ENCODE assay signal across 24 cellular contexts in genomic region chr12:49953961-49954835, GRCh38. TPM values are rescaled to one million over a fixed set of nuclear protein-coding genes. Genes with fewer than 3 reads are reported as not detected.
DNase-seq lines count a peak whose midpoint lies in the region; ATAC-seq and TF ChIP-seq lines count a peak whose summit lies in the region.
"Had no signal": no experiment of that assay in that cellular context is flagged by ENCODE, and none has a peak within 500 bp of the region (broad histone marks: within the 10 kb centered on the region; RNA-seq: fewer than 3 reads in every experiment).

No MANE protein-coding gene starts in this region.

- H3K36me3 Mint-ChIP-seq in glutamatergic neuron (ENCODE audit: unreplicated experiment) = no peaks in the 10 kb centered on the region
- H3K36me3 Mint-ChIP-seq in CD14-positive monocyte = peaks cover 0 to 6% of the 10 kb centered on the region in 2 donors

- H3K14ac ChIP-seq in IMR-90 (replicated peaks; ENCODE audit: low read depth, low read length) = no peak overlapping the region

- no peaks in the 10 kb centered on the region for H3K79me1 ChIP-seq in IMR-90 (ENCODE audit: low read depth in 1 of 2, low read length in 2 of 2)

- H2BK5ac ChIP-seq in IMR-90 (ENCODE audit: low read depth, low read length, poor library complexity, severe bottlenecking) = no peak overlapping the region

- no peaks in the 10 kb centered on the region for H3K36me3 ChIP-seq in BLaER1 treated with 17β-estradiol and CSF1 and Interleukin-3, amounts not matched to agents 10 nM and 100 nM
- H3K36me3 ChIP-seq in IMR-90 (ENCODE audit: control insufficient read depth, insufficient read depth, low read length) (no peaks in the 10 kb centered on the region), osteoblast (ENCODE audit: insufficient read depth, low read length) (no peaks in the 10 kb centered on the region), OCI-LY7 (ENCODE audit: insufficient read depth, low read length) (no peaks in the 10 kb centered on the region), prostate gland (no peaks in the 10 kb centered on the region)

- H3K4me3 Mint-ChIP-seq in glutamatergic neuron (ENCODE audit: unreplicated experiment) (no peak overlapping the region), CD14-positive monocyte (peak overlapping the region in 1 of 2 donors; percentile 73)
- H3K4me3 Mint-ChIP-seq: CD4-positive, alpha-beta T cell; HFFc6; T-helper 1 cell treated with Interleukin-12 subunit alpha and Interleukin-12 subunit beta and Interleukin-4 antibody, amounts not matched to agents 30 μg/mL and 1 μg/mL, for 36 hours had no signal

- no peak overlapping the region for H3K56ac ChIP-seq in IMR-90 (ENCODE audit: extremely low read depth, insufficient read depth, low read length)

- H4K91ac ChIP-seq in IMR-90 (ENCODE audit: insufficient read depth, low read depth, low read length) = no peak overlapping the region

- in situ Hi-C loops in IMR-90 (cut with MboI; ENCODE audit: low sequenced_read_pairs) = loop anchor here (5.0 kb wide), 1 partner anchor 87 kb away; no protein-coding TSS in a partner anchor

- H2AK5ac ChIP-seq in IMR-90 (ENCODE audit: low read depth, low read length) = no peak overlapping the region

- H3K18ac ChIP-seq in IMR-90 (ENCODE audit: low read depth, low read length) = no peak overlapping the region

- no peak overlapping the region for H2BK15ac ChIP-seq in IMR-90 (ENCODE audit: low read depth, low read length)

- CTCF ChIA-PET in IMR-90 (lab: Yijun Ruan, JAX) (interaction anchor here (1.6 to 2.0 kb wide), 2 partner anchors 8 to 13 kb away, joined by 6 to 7 read pairs; no protein-coding TSS in a partner anchor), OCI-LY7 (lab: Charles Lee; ENCODE audit: unreplicated experiment) (no interaction called here)

- BruUV-seq in IMR-90 (replicated peaks; lab: Mats Ljungman, UMichigan) (no TSS peak), OCI-LY7 (replicated peaks; lab: Mats Ljungman, UMichigan) (no TSS peak)

- dilution Hi-C loops in IMR-90 (cut with HindIII; ENCODE audit: low sequenced_read_pairs, unreplicated experiment) = no loop called here

- H3K9me1 ChIP-seq in IMR-90 (ENCODE audit: insufficient read depth, low read length) = no peaks in the 10 kb centered on the region

- no peak overlapping the region for H3K4ac ChIP-seq in IMR-90 (ENCODE audit: low read depth, low read length)

- H4K20me1 ChIP-seq in BLaER1 treated with 17β-estradiol and CSF1 and Interleukin-3, amounts not matched to agents 10 nM and 100 nM = peaks cover 0 to 48% (median 0%) of the 10 kb centered on the region in 11 experiments; a peak in 7 of 22 replicates
- H4K20me1 ChIP-seq in IMR-90 (ENCODE audit: insufficient read depth, low read length) (no peaks in the 10 kb centered on the region), osteoblast (ENCODE audit: insufficient read depth, low read length) (no peaks in the 10 kb centered on the region), OCI-LY7 (ENCODE audit: insufficient read depth, low read length) (no peaks in the 10 kb centered on the region)

- no peak overlapping the region for H3K9ac ChIP-seq in BLaER1 treated with 17β-estradiol and CSF1 and Interleukin-3, amounts not matched to agents 10 nM and 100 nM
- no peak overlapping the region for H3K9ac ChIP-seq in IMR-90 (ENCODE audit: low read depth, low read length)

- no peak for TF ChIP-seq RAD21 in IMR-90 (IDR thresholded peaks at IDR 0.05; ENCODE audit: low read length)

- H3K9me3 Mint-ChIP-seq in glutamatergic neuron (ENCODE audit: unreplicated experiment) = no peaks in the 10 kb centered on the region
- peaks cover 0 to 14% (median 0%) of the 10 kb centered on the region in 7 donors for H3K9me3 Mint-ChIP-seq in CD14-positive monocyte
- H3K9me3 Mint-ChIP-seq: CD4-positive, alpha-beta T cell; HFFc6; T-helper 1 cell treated with Interleukin-12 subunit alpha and Interleukin-12 subunit beta and Interleukin-4 antibody, amounts not matched to agents 30 μg/mL and 1 μg/mL, for 36 hours had no signal

- H2AFZ ChIP-seq in IMR-90 (replicated peaks; ENCODE audit: low read length, poor library complexity) (no peak overlapping the region), osteoblast (ENCODE audit: low read length) (no peak overlapping the region), OCI-LY7 (ENCODE audit: low read length) (no peak overlapping the region)

- no peak overlapping the region for H2BK20ac ChIP-seq in IMR-90 (ENCODE audit: low read depth, low read length)

- intact Hi-C loops in IMR-90 (cut with micrococcal nuclease) = no loop called here
- intact Hi-C loops in CD14-positive monocyte (cut with micrococcal nuclease) = no loop called here
- intact Hi-C loops in OCI-LY7 (cut with micrococcal nuclease; ENCODE audit: unreplicated experiment) = no loop called here
- intact Hi-C loops in prostate gland (cut with DNase I) = no loop called here

- no peak overlapping the region for H2AK9ac ChIP-seq in IMR-90 (replicated peaks; ENCODE audit: low read depth, low read length, poor library complexity)

- H3K4me3 ChIP-seq in BLaER1 treated with 17β-estradiol and CSF1 and Interleukin-3, amounts not matched to agents 10 nM and 100 nM = no peak overlapping the region
- H3K4me3 ChIP-seq in IMR-90 (ENCODE audit: insufficient read depth, low read depth, low read length) (no peak overlapping the region), osteoblast (ENCODE audit: insufficient read depth, low read length) (no peak overlapping the region), OCI-LY7 (ENCODE audit: low read depth, low read length, poor library complexity, severe bottlenecking) (no peak overlapping the region), prostate gland (no peak overlapping the region)
- H3K4me3 ChIP-seq: GM12878 had no signal

- 56% methylated on average over 9 of the region's 21 CpGs; no CpG with 5 or more reads in 1 of the 2 experiments for WGBS in IMR-90 (ENCODE audit: extremely low coverage in 2 of 2, insufficient read length in 1 of 2), 2 experiments
- WGBS in prostate gland = 86% methylated on average over 21 of the region's 21 CpGs

- H3K79me2 ChIP-seq in osteoblast (ENCODE audit: insufficient read depth, low read length) = no peaks in the 10 kb centered on the region
- no peaks in the 10 kb centered on the region for H3K79me2 ChIP-seq in OCI-LY7 (ENCODE audit: insufficient read depth, low read depth, low read length)

- H3K27ac ChIP-seq in BLaER1 treated with 17β-estradiol and CSF1 and Interleukin-3, amounts not matched to agents 10 nM and 100 nM = no peak overlapping the region
- H3K27ac ChIP-seq in IMR-90 (ENCODE audit: insufficient read depth, low read length) (no peak overlapping the region), osteoblast (ENCODE audit: low read depth, low read length) (no peak overlapping the region), OCI-LY7 (ENCODE audit: low read depth, low read length, poor library complexity, severe bottlenecking) (no peak overlapping the region), prostate gland (no peak overlapping the region)

- TF ChIP-seq POLR2A in IMR-90 (IDR thresholded peaks at IDR 0.05; ENCODE audit: low read depth, low read length) (no peak), prostate gland (IDR thresholded peaks at IDR 0.05) (no peak)

- ATAC-seq in IMR-90 (ENCODE audit: low read depth) = no peak
- ATAC-seq: GM12878 had no signal

- H3K27me3 ChIP-seq in BLaER1 treated with 17β-estradiol and CSF1 and Interleukin-3, amounts not matched to agents 10 nM and 100 nM = peaks cover 60 to 69% (median 65%) of the 10 kb centered on the region in 11 experiments
- H3K27me3 ChIP-seq in IMR-90 (ENCODE audit: control insufficient read depth, insufficient read depth, low read length) = peaks cover 86% of the 10 kb centered on the region
- peaks cover 74% of the 10 kb centered on the region for H3K27me3 ChIP-seq in osteoblast (ENCODE audit: insufficient read depth, low read length)
- H3K27me3 ChIP-seq in prostate gland (replicated peaks; ENCODE audit: insufficient read depth) = no peaks in the 10 kb centered on the region

- H2BK120ac ChIP-seq in IMR-90 (ENCODE audit: low read depth, low read length) = no peak overlapping the region

- no peak for TF ChIP-seq CTCF in IMR-90 (conservative IDR thresholded peaks at IDR 0.05; ENCODE audit: low read depth, low read length)
- no peak for TF ChIP-seq CTCF in glutamatergic neuron (IDR thresholded peaks at IDR 0.05; ENCODE audit: partially characterized antibody, unreplicated experiment)
- TF ChIP-seq CTCF in osteoblast (IDR thresholded peaks at IDR 0.05; ENCODE audit: extremely low read depth, low read depth, low read length) = no peak
- TF ChIP-seq CTCF in CD14-positive monocyte (IDR thresholded peaks at IDR 0.05) = no peak
- TF ChIP-seq CTCF in OCI-LY7 (conservative IDR thresholded peaks at IDR 0.05; ENCODE audit: low read length) = no peak
- TF ChIP-seq CTCF in prostate gland (IDR thresholded peaks at IDR 0.05) = no peak

- H3K9me2 ChIP-seq in OCI-LY7 (ENCODE audit: insufficient read depth, low read length) = no peaks in the 10 kb centered on the region

- peak overlapping the region in 10 of 11 experiments; percentile 2 to 87 (median 52); a peak in 17 of 22 replicates for H3K4me2 ChIP-seq in BLaER1 treated with 17β-estradiol and CSF1 and Interleukin-3, amounts not matched to agents 10 nM and 100 nM
- H3K4me2 ChIP-seq in IMR-90 (ENCODE audit: low read depth, low read length) (no peak overlapping the region), osteoblast (ENCODE audit: insufficient read depth, low read length) (no peak overlapping the region), OCI-LY7 (ENCODE audit: low read length) (no peak overlapping the region)

- POLR2A ChIA-PET in IMR-90 (lab: Charles Lee; ENCODE audit: unreplicated experiment) (no interaction called here), OCI-LY7 (lab: Charles Lee) (no interaction called here)

- peaks cover 54 to 83% (median 59%) of the 10 kb centered on the region in 10 experiments for H3K4me1 ChIP-seq in BLaER1 treated with 17β-estradiol and CSF1 and Interleukin-3, amounts not matched to agents 10 nM and 100 nM
- H3K4me1 ChIP-seq in IMR-90 (ENCODE audit: control insufficient read depth, insufficient read depth, low read length) (no peaks in the 10 kb centered on the region), osteoblast (ENCODE audit: insufficient read depth, low read length) (no peaks in the 10 kb centered on the region), OCI-LY7 (ENCODE audit: insufficient read depth, low read length, poor library complexity, severe bottlenecking) (no peaks in the 10 kb centered on the region), prostate gland (replicated peaks) (no peaks in the 10 kb centered on the region)
- H3K4me1 ChIP-seq: Caco-2 had no signal

- H3K27me3 Mint-ChIP-seq in glutamatergic neuron (ENCODE audit: unreplicated experiment) (peaks cover 21% of the 10 kb centered on the region), CD14-positive monocyte (ENCODE audit: low read depth in 3 of 3) (peaks cover 91 to 97% (median 93%) of the 10 kb centered on the region in 3 donors)

- no peak overlapping the region for H4K5ac ChIP-seq in IMR-90 (ENCODE audit: low read depth, low read length)

- DNase-seq in IMR-90 (no peak), glutamatergic neuron (no peak), osteoblast (ENCODE audit: insufficient read length, low spot score, missing footprints) (peak; percentile 72), HCEC 1CT (no peak), CD14-positive monocyte (ENCODE audit: low spot score) (no peak), OCI-LY7 (ENCODE audit: low spot score) (no peak), prostate gland (ENCODE audit: low spot score) (no peak)
- DNase-seq: ACHN; AML-193; Caco-2; CD4-positive, alpha-beta T cell; DMS153; EL; HFFc6; NCI-H1092 treated with DMSO at 0.1 percent for 48 hours; NCI-H146; NCI-H2029 treated with DMSO at 0.1 percent for 48 hours; NCI-H2171 had no signal

- H3K23ac ChIP-seq in IMR-90 (ENCODE audit: low read depth, low read length) = 0 out of 2 replicates have a peak overlapping the region, but pooled peaks have one; percentile 2

- H3K9me3 ChIP-seq in BLaER1 treated with 17β-estradiol and CSF1 and Interleukin-3, amounts not matched to agents 10 nM and 100 nM (replicated peaks in 1 of 11) = no peaks in the 10 kb centered on the region
- H3K9me3 ChIP-seq in IMR-90 (ENCODE audit: control insufficient read depth, insufficient read depth, low read length) = no peaks in the 10 kb centered on the region; the same call in 1 of the 2 replicates
- no peaks in the 10 kb centered on the region for H3K9me3 ChIP-seq in osteoblast (ENCODE audit: low read depth, low read length)
- H3K9me3 ChIP-seq in OCI-LY7 (ENCODE audit: low read length) = no peaks in the 10 kb centered on the region
- no peaks in the 10 kb centered on the region for H3K9me3 ChIP-seq in prostate gland
- H3K9me3 ChIP-seq: Caco-2 had no signal

- H3K27ac Mint-ChIP-seq in glutamatergic neuron (ENCODE audit: unreplicated experiment) = peak overlapping the region; percentile 28
- no peak overlapping the region for H3K27ac Mint-ChIP-seq in CD14-positive monocyte
- H3K27ac Mint-ChIP-seq: CD4-positive, alpha-beta T cell; HFFc6; T-helper 1 cell treated with Interleukin-12 subunit alpha and Interleukin-12 subunit beta and Interleukin-4 antibody, amounts not matched to agents 30 μg/mL and 1 μg/mL, for 36 hours had no signal

- no peak overlapping the region for H4K8ac ChIP-seq in IMR-90 (ENCODE audit: low read depth in 2 of 2, low read length in 2 of 2)

- H3K4me1 Mint-ChIP-seq in glutamatergic neuron (ENCODE audit: low read depth, unreplicated experiment) (peaks cover 2% of the 10 kb centered on the region), CD14-positive monocyte (peaks cover 32% of the 10 kb centered on the region)

RNA-seq across cellular contexts. Expression of gene AQP2, which starts 3.7 kb away (rescaled TPM):
- total RNA-seq in IMR-90 (2012; rRNA removed) = not detected in 2 replicates
- polyA plus RNA-seq in IMR-90 (2012; rRNA removed) = not detected in 2 replicates
- not detected in 2 replicates for polyA plus RNA-seq in IMR-90 (2012; cell fraction: cytosol; rRNA removed)
- polyA plus RNA-seq in IMR-90 (2012; cell fraction: nucleus; rRNA removed; ENCODE audit: low replicate concordance) = not detected in 2 replicates
- total RNA-seq in glutamatergic neuron (ENCODE audit: unreplicated experiment) = not detected
- total RNA-seq in osteoblast = not detected in 2 replicates
- polyA plus RNA-seq in CD14-positive monocyte = not detected
- total RNA-seq in OCI-LY7 (2014; rRNA removed; shearing (Covaris generic)) = not detected in 2 replicates
- not detected in 2 replicates for total RNA-seq in OCI-LY7 (2022)
- total RNA-seq in prostate gland = 1 to 10 TPM in 1 of 2 donors, not detected in 1; 2.7 TPM
- total RNA-seq: Caco-2; CD4-positive, alpha-beta T cell; GM12878; H4; HFFc6; LHCN-M2; RPMI7951 had no signal
- polyA plus RNA-seq: GM12878 had no signal

RNA-seq across cellular contexts. Expression of gene AQP5, which starts 7.5 kb away (rescaled TPM):
- total RNA-seq in IMR-90 (2012; rRNA removed) (not detected in 2 replicates), glutamatergic neuron (ENCODE audit: unreplicated experiment) (not detected), osteoblast (not detected in 2 replicates), OCI-LY7 (2022) (not detected in 2 replicates), prostate gland (10 to 100 TPM in 1 of 2 donors, 1 to 10 TPM in 1; 3.4 to 25.8 TPM)
- polyA plus RNA-seq in IMR-90 (2012; rRNA removed) (not detected in 2 replicates), CD14-positive monocyte (not detected)
- polyA plus RNA-seq in IMR-90 (2012; cell fraction: cytosol; rRNA removed) = not detected in 2 replicates
- polyA plus RNA-seq in IMR-90 (2012; cell fraction: nucleus; rRNA removed; ENCODE audit: low replicate concordance) = 0.10 TPM in 1 of 2 replicates, not detected in the other
- total RNA-seq in OCI-LY7 (2014; rRNA removed; shearing (Covaris generic)) = not detected in 2 replicates
- total RNA-seq: Caco-2; CD4-positive, alpha-beta T cell; GM12878; H4; HFFc6; RPMI7951 had no signal
- polyA plus RNA-seq: GM12878 had no signal

RNA-seq across cellular contexts. Expression of gene AQP6, which starts 18.5 kb away (rescaled TPM):
- total RNA-seq in IMR-90 (2012; rRNA removed) (not detected in 2 replicates), glutamatergic neuron (ENCODE audit: unreplicated experiment) (0.37 TPM), osteoblast (not detected in 2 replicates), OCI-LY7 (2022) (not detected in 2 replicates), prostate gland (under 1 TPM in 1 of 2 donors, not detected in 1; 0.40 TPM)
- polyA plus RNA-seq in IMR-90 (2012; rRNA removed) (not detected in 2 replicates), CD14-positive monocyte (not detected)
- polyA plus RNA-seq in IMR-90 (2012; cell fraction: cytosol; rRNA removed) = not detected in 2 replicates
- polyA plus RNA-seq in IMR-90 (2012; cell fraction: nucleus; rRNA removed; ENCODE audit: low replicate concordance) = 0.01 and 0.03 TPM in 2 replicates
- not detected in 2 replicates for total RNA-seq in OCI-LY7 (2014; rRNA removed; shearing (Covaris generic))
- total RNA-seq: Caco-2; CD4-positive, alpha-beta T cell; GM12878; HFFc6; LHCN-M2; RPMI7951 had no signal
- polyA plus RNA-seq: GM12878 had no signal

RNA-seq across cellular contexts. Expression of gene FAIM2, which starts 50.5 kb away (rescaled TPM):
- total RNA-seq in IMR-90 (2012; rRNA removed) (0.72 and 0.83 TPM in 2 replicates), glutamatergic neuron (ENCODE audit: unreplicated experiment) (3.5 TPM), osteoblast (0.88 and 1.4 TPM in 2 replicates), OCI-LY7 (2022) (0.10 and 0.35 TPM in 2 replicates), prostate gland (10 to 100 TPM in 1 of 2 donors, 1 to 10 TPM in 1; 2.8 to 12.0 TPM)
- polyA plus RNA-seq in IMR-90 (2012; rRNA removed) (5.0 and 5.3 TPM in 2 replicates), CD14-positive monocyte (not detected)
- polyA plus RNA-seq in IMR-90 (2012; cell fraction: cytosol; rRNA removed) = 6.5 and 8.2 TPM in 2 replicates
- 2.1 and 3.4 TPM in 2 replicates for polyA plus RNA-seq in IMR-90 (2012; cell fraction: nucleus; rRNA removed; ENCODE audit: low replicate concordance)
- total RNA-seq in OCI-LY7 (2014; rRNA removed; shearing (Covaris generic)) = not detected in 2 replicates
- total RNA-seq: CD4-positive, alpha-beta T cell; GM12878 had no signal
- polyA plus RNA-seq: GM12878 had no signal

Comparison
In these comparisons a context has a peak if more than half of its experiments do, and no peak if none do; other contexts are left out.
1. H3K4me2 ChIP-seq: peak in BLaER1 treated with 17β-estradiol and CSF1 and Interleukin-3, amounts not matched to agents 10 nM and 100 nM (10 of 11); none in IMR-90 (single experiment), osteoblast (single experiment) and OCI-LY7 (single experiment).